8 cellular contexts compared by ENCODE assay signal in genomic region chr11:64007629-64008282, GRCh38. TPM values are rescaled to one million over a fixed set of nuclear protein-coding genes. Genes with fewer than 3 reads are reported as not detected.
DNase-seq lines count a peak whose midpoint lies in the region; ATAC-seq and TF ChIP-seq lines count a peak whose summit lies in the region.

No MANE protein-coding gene starts in this region.

- H3K27ac ChIP-seq in esophagus muscularis mucosa (replicated peaks in 1 of 4) (peak overlapping the region; percentile 30 to 51 (median 44)), upper lobe of right lung (peak overlapping the region; percentile 9)

- intact Hi-C loops in esophagus muscularis mucosa (cut with DNase I) (no loop called here), mucosa of descending colon (cut with DNase I, micrococcal nuclease) (loop anchor here in 1 of 2 donors (10.0 kb wide), 1 partner anchor 137 kb away; no protein-coding TSS in a partner anchor), upper lobe of right lung (cut with DNase I) (no loop called here)

- WGBS in esophagus muscularis mucosa: 13% methylated on average over 25 of the region's 40 CpGs

- TF ChIP-seq CTCF in esophagus muscularis mucosa (IDR thresholded peaks at IDR 0.05) (peak in 1 of 3 experiments; percentile 38), mucosa of descending colon (IDR thresholded peaks at IDR 0.05) (no peak), upper lobe of right lung (IDR thresholded peaks at IDR 0.05) (peak; percentile 34)

- TF ChIP-seq EP300 in esophagus muscularis mucosa (IDR thresholded peaks at IDR 0.05): no peak

- H3K4me1 ChIP-seq in esophagus muscularis mucosa: peaks cover 17 to 24% (median 20%) of the 10 kb centered on the region in 4 donors
- H3K4me1 ChIP-seq in mucosa of descending colon (ENCODE audit: low read depth): peaks cover 5% of the 10 kb centered on the region
- peaks cover 15% of the 10 kb centered on the region for H3K4me1 ChIP-seq in upper lobe of right lung

- ATAC-seq in mucosa of descending colon: peak; percentile 85
- peak; percentile 91 for ATAC-seq in upper lobe of right lung
- no peak for ATAC-seq in GM18870 (IDR thresholded peaks at IDR 0.05; ENCODE audit: unreplicated experiment)

- peak overlapping the region; percentile 48 to 56 (median 52) for H3K4me3 ChIP-seq in esophagus muscularis mucosa
- no peak overlapping the region for H3K4me3 ChIP-seq in mucosa of descending colon
- H3K4me3 ChIP-seq in upper lobe of right lung: peak overlapping the region; percentile 45

- no peak for TF ChIP-seq POLR2A in esophagus muscularis mucosa (IDR thresholded peaks at IDR 0.05; ENCODE audit: low read depth)

- DNase-seq in EH (ENCODE audit: low read depth) (peak; percentile 57), SHP77 (lab: John Stamatoyannopoulos, UW) (peak; percentile 28 to 56), esophagus muscularis mucosa (ENCODE audit: extremely low spot score) (peak; percentile 93), mucosa of descending colon (peak; percentile 61 to 77 (median 73)), upper lobe of right lung (peak; percentile 89), NCI-H524 (lab: John Stamatoyannopoulos, UW) (no peak), kidney glomerular epithelial cell (lab: John Stamatoyannopoulos, UW) (no peak)

- H3K36me3 ChIP-seq in esophagus muscularis mucosa (no peaks in the 10 kb centered on the region), mucosa of descending colon (ENCODE audit: low read depth) (no peaks in the 10 kb centered on the region), upper lobe of right lung (no peaks in the 10 kb centered on the region)

- H3K27me3 ChIP-seq in esophagus muscularis mucosa: peaks cover 0 to 9% (median 0%) of the 10 kb centered on the region in 4 donors
- no peaks in the 10 kb centered on the region for H3K27me3 ChIP-seq in upper lobe of right lung

- H3K9me3 ChIP-seq in esophagus muscularis mucosa: no peaks in the 10 kb centered on the region
- H3K9me3 ChIP-seq in mucosa of descending colon: no peaks in the 10 kb centered on the region
- H3K9me3 ChIP-seq in upper lobe of right lung: no peaks in the 10 kb centered on the region

RNA-seq across cellular contexts. Expression of gene OTUB1, which starts 21.5 kb away (rescaled TPM):
- total RNA-seq in esophagus muscularis mucosa: 10 to 100 TPM; 57.7 to 70.5 (median 65.4) TPM
- 10 to 100 TPM; 60.1 to 70.3 (median 64.1) TPM for total RNA-seq in mucosa of descending colon
- total RNA-seq in upper lobe of right lung: 60.6 TPM

RNA-seq across cellular contexts. Expression of gene FLRT1, which starts 28.0 kb away (rescaled TPM):
- total RNA-seq in esophagus muscularis mucosa: 1 to 10 TPM; 2.1 to 5.0 (median 3.1) TPM
- 1 to 10 TPM in 1 of 3 donors, under 1 TPM in 2; 0.31 to 8.9 (median 0.38) TPM for total RNA-seq in mucosa of descending colon
- not detected for total RNA-seq in upper lobe of right lung

RNA-seq across cellular contexts. Expression of gene COX8A, which starts 33.3 kb away (rescaled TPM):
- total RNA-seq in esophagus muscularis mucosa (100 to 1,000 TPM; 393 to 518 (median 445) TPM), mucosa of descending colon (100 to 1,000 TPM; 412 to 707 (median 630) TPM), upper lobe of right lung (199 TPM)

Comparison
In these comparisons a context has a peak if more than half of its experiments do, and no peak if none do; other contexts are left out.
1. DNase-seq: peak in EH (single experiment), SHP77 (2 of 2), esophagus muscularis mucosa (single experiment), mucosa of descending colon (3 of 3) and upper lobe of right lung (single experiment); none in NCI-H524 (0 of 2) and kidney glomerular epithelial cell (single experiment).